In the genomic region with DNA sequence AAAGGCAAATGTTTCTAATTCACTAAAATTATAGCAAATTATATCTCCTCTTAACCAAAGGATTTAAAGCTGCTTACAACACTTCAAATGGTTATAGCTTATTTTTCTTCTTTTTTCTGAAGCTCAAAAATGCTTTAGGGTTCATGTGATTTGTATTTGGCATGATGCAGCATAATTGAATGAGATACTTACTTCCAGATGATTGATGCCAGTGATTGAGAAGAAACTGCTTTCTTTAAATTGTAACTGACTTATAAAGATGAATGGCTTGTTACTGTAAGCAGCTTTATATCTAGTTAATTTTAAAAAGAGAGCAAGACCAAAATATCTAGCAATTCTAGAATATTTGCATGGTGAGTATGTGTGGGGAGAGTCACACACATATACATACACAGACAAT, we compare ENCODE assay signal across 25 cellular contexts.
"Had no signal": no experiment of that assay in that cellular context is flagged by ENCODE, and none has a peak within 500 bp of the region (broad histone marks: within the 10 kb centered on the region; RNA-seq: fewer than 3 reads in every experiment).

No MANE protein-coding gene starts in this region.

- H3K4me1 Mint-ChIP-seq: naive thymus-derived CD4-positive, alpha-beta T cell; neural crest cell; stimulated activated effector memory CD8-positive, alpha-beta T cell treated with anti-CD3 and anti-CD28 coated beads, Interleukin-12 subunit alpha, Interleukin-12 subunit beta, amount 100 ng/mL, for 72 hours had no signal

- H3K27ac ChIP-seq: left ventricle myocardium inferior, pancreas, prostate gland, skin epidermis, spleen, tibial nerve, vagina had no signal

- H3K27me3 Mint-ChIP-seq: naive thymus-derived CD4-positive, alpha-beta T cell; stimulated activated naive CD8-positive, alpha-beta T cell treated with anti-CD3 and anti-CD28 coated beads, Interleukin-15, Interleukin-2, amounts not matched to agents 100 ng/mL and 50 ng/mL, for 24 hours; type B pancreatic cell had no signal

- H3K36me3 ChIP-seq: left ventricle myocardium inferior, pancreas, prostate gland, spleen, tibial nerve, vagina had no signal

- H3K36me3 Mint-ChIP-seq: naive thymus-derived CD4-positive, alpha-beta T cell; natural killer cell treated with Interleukin-12 subunit alpha and Interleukin-12 subunit beta and Interleukin-15 and Interleukin-18, amount 100 ng/mL, for 72 hours; stimulated activated effector memory CD8-positive, alpha-beta T cell treated with anti-CD3 and anti-CD28 coated beads, Interleukin-12 subunit alpha, Interleukin-12 subunit beta, amount 100 ng/mL, for 72 hours; type B pancreatic cell had no signal

- H3K4me1 ChIP-seq: left ventricle myocardium inferior, pancreas, prostate gland, spleen, tibial nerve, vagina had no signal

- H3K27ac Mint-ChIP-seq: naive thymus-derived CD4-positive, alpha-beta T cell; natural killer cell treated with Interleukin-12 subunit alpha and Interleukin-12 subunit beta and Interleukin-15 and Interleukin-18, amount 100 ng/mL, for 72 hours; stimulated activated effector memory CD8-positive, alpha-beta T cell treated with anti-CD3 and anti-CD28 coated beads, Interleukin-12 subunit alpha, Interleukin-12 subunit beta, amount 100 ng/mL, for 72 hours; stimulated activated naive CD8-positive, alpha-beta T cell treated with anti-CD3 and anti-CD28 coated beads, Interleukin-15, Interleukin-2, amounts not matched to agents 100 ng/mL and 50 ng/mL, for 24 hours; type B pancreatic cell had no signal

- ATAC-seq: mucosa of descending colon; naive thymus-derived CD4-positive, alpha-beta T cell; natural killer cell treated with Interleukin-12 subunit alpha and Interleukin-12 subunit beta and Interleukin-15 and Interleukin-18, amount 100 ng/mL, for 72 hours; pancreas; right cardiac atrium; sciatic nerve; stimulated activated effector memory CD8-positive, alpha-beta T cell treated with anti-CD3 and anti-CD28 coated beads, Interleukin-12 subunit alpha, Interleukin-12 subunit beta, amount 100 ng/mL, for 72 hours had no signal

- H3K4me3 ChIP-seq: left ventricle myocardium inferior, lung, mucosa of descending colon, pancreas, prostate gland, skin epidermis, spleen, tibial nerve, vagina had no signal

- H3K27me3 ChIP-seq: pancreas, spleen, tibial nerve, vagina had no signal

- DNase-seq: islet precursor cell; left ventricle myocardium inferior; mesendoderm; midbrain; mucosa of descending colon; naive thymus-derived CD4-positive, alpha-beta T cell; nucleus accumbens; pancreas; posterior cingulate gyrus; retina; right cardiac atrium; spleen; stimulated activated CD4-positive, alpha-beta T cell treated with anti-CD3 and anti-CD28 coated beads, Interleukin-4, amount 100 ng/mL, for 24 hours; stimulated activated naive CD4-positive, alpha-beta T cell had no signal

- H3K9me3 ChIP-seq: left ventricle myocardium inferior, mucosa of descending colon, pancreas, prostate gland, spleen, tibial nerve, vagina had no signal

- H3K9me3 Mint-ChIP-seq: natural killer cell treated with Interleukin-12 subunit alpha and Interleukin-12 subunit beta and Interleukin-15 and Interleukin-18, amount 100 ng/mL, for 72 hours; neural crest cell; type B pancreatic cell had no signal

- H3K4me3 Mint-ChIP-seq: naive thymus-derived CD4-positive, alpha-beta T cell; natural killer cell treated with Interleukin-12 subunit alpha and Interleukin-12 subunit beta and Interleukin-15 and Interleukin-18, amount 100 ng/mL, for 72 hours; neural crest cell; stimulated activated effector memory CD8-positive, alpha-beta T cell treated with anti-CD3 and anti-CD28 coated beads, Interleukin-12 subunit alpha, Interleukin-12 subunit beta, amount 100 ng/mL, for 72 hours; stimulated activated naive CD8-positive, alpha-beta T cell treated with anti-CD3 and anti-CD28 coated beads, Interleukin-15, Interleukin-2, amounts not matched to agents 100 ng/mL and 50 ng/mL, for 24 hours; type B pancreatic cell had no signal
